Comparison of ENCODE assay signal across 8 cellular contexts in genomic region chr12:45727301-45727993, GRCh38. TPM values are rescaled to one million over a fixed set of nuclear protein-coding genes. Genes with fewer than 3 reads are reported as not detected.
DNase-seq lines count a peak whose midpoint lies in the region; ATAC-seq and TF ChIP-seq lines count a peak whose summit lies in the region.

No MANE protein-coding gene starts in this region.

- peak; percentile 48 for ATAC-seq in GM19372 (IDR thresholded peaks at IDR 0.05; ENCODE audit: low read depth, unreplicated experiment)
- peak; percentile 54 for ATAC-seq in HG03521 (IDR thresholded peaks at IDR 0.05; ENCODE audit: unreplicated experiment)
- peak; percentile 67 for ATAC-seq in left lobe of liver

- H3K27ac ChIP-seq in C4-2B, result peak overlapping the region; percentile 96

- peak; percentile 99 for DNase-seq in NCI-H69 (lab: John Stamatoyannopoulos, UW)
- peak; percentile 83 for DNase-seq in activated CD4-positive, alpha-beta T cell treated with anti-CD3 and anti-CD28 coated beads, Interleukin-2, amount 50 U/mL, for 1 hour
- DNase-seq in dedifferentiated amniotic fluid mesenchymal stem cell (ENCODE audit: extremely low spot score), result peak; percentile 94
- peak; percentile 95 for DNase-seq in left lobe of liver (ENCODE audit: low spot score)
- DNase-seq in stimulated activated CD4-positive, alpha-beta T cell treated with anti-CD3 and anti-CD28 coated beads, Interleukin-2, amount 100 ng/mL, for 24 hours, result peak; percentile 84 to 87

- no peak for TF ChIP-seq CTCF in C4-2B (conservative IDR thresholded peaks at IDR 0.05)

RNA-seq across cellular contexts. Expression of gene ARID2, which starts 2.1 kb away (rescaled TPM):
- total RNA-seq in left lobe of liver, result 9.4 TPM

Comparison
In these comparisons a context has a peak if more than half of its experiments do, and no peak if none do; other contexts are left out.
1. Peak in every context shown above with its lines: DNase-seq, ATAC-seq and H3K27ac ChIP-seq.